ENCODE assay signal across 19 cellular contexts in the genomic region with DNA sequence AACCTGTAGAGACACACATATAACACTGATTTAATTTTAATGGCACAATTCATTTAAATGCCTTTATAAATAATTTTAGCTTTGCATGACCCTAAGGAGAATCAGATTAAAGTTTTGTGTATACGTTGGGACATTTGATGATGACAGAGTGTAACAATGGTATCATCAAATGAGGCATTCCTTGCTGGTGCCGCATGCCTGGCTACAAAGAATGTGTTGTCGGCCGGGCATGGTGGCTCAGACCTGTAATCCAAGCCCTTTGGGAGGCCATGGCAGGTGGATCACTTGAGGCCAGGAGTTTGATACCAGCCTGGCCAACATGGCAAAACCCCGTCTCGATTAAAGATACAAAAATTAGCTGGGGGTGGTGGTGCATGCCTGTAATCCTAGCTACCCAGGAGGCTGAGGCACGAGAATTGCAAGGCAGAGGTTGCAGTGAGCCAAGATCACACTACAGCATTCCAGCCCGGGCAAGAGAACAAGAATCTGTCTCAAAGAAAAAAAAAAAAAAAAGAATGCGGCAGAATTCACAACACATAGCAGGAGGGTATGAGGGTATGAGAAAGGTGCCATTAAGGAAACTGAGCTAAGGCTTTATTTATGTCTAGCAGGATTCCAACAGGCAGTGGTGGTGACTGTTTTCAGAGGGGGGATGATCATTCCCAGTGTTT. TPM values are rescaled to one million over a fixed set of nuclear protein-coding genes. Genes with fewer than 3 reads are reported as not detected.
A peak's percentile ranks its signal among the peaks of the same experiment; 100 is the strongest.
DNase-seq lines count a peak whose midpoint lies in the region; ATAC-seq and TF ChIP-seq lines count a peak whose summit lies in the region.
"Had no signal": no experiment of that assay in that cellular context is flagged by ENCODE, and none has a peak within 500 bp of the region (broad histone marks: within the 10 kb centered on the region; RNA-seq: fewer than 3 reads in every experiment).

No MANE protein-coding gene starts in this region.

- H3K27me3 Mint-ChIP-seq in Caco-2 (ENCODE audit: insufficient read depth, unreplicated experiment) = no peaks in the 10 kb centered on the region

- POLR2A ChIA-PET in Caco-2 (lab: Charles Lee) (interaction anchor here (0.7 kb wide), 1 partner anchor 62 kb away, joined by 6 read pairs; no protein-coding TSS in a partner anchor), RWPE1 (lab: Yijun Ruan, JAX; ENCODE audit: low non-redundant PET) (no interaction called here)

- H3K4me3 Mint-ChIP-seq in Caco-2 (ENCODE audit: unreplicated experiment) = no peak overlapping the region
- H3K4me3 Mint-ChIP-seq: activated naive CD4-positive, alpha-beta T cell treated with anti-CD3 and anti-CD28 coated beads, Interleukin-2, amount 10 ng/mL, durations not matched to agents 7 days and 5 days; B cell; nephron had no signal

- peaks cover 55% of the 10 kb centered on the region for H3K4me1 Mint-ChIP-seq in Caco-2 (ENCODE audit: low read depth, unreplicated experiment)
- H3K4me1 Mint-ChIP-seq: activated naive CD4-positive, alpha-beta T cell treated with anti-CD3 and anti-CD28 coated beads, Interleukin-2, amount 10 ng/mL, durations not matched to agents 7 days and 5 days; B cell had no signal

- CTCF ChIA-PET in Caco-2 (lab: Charles Lee) = no interaction called here
- CTCF ChIA-PET in RWPE1 (lab: Yijun Ruan, JAX) = interaction anchor here (0.7 kb wide), 1 partner anchor 119 kb away, joined by 4 read pairs; no protein-coding TSS in a partner anchor

- BruUV-seq in Caco-2 (replicated peaks; lab: Mats Ljungman, UMichigan) = no TSS peak

- peak overlapping the region; percentile 54 for H3K27ac ChIP-seq in RWPE1
- peak overlapping the region; percentile 21 for H3K27ac ChIP-seq in rectal smooth muscle tissue (ENCODE audit: low read depth, low read length)

- H3K36me3 Mint-ChIP-seq in Caco-2 (ENCODE audit: insufficient read depth, unreplicated experiment) = peaks cover 71% of the 10 kb centered on the region
- H3K36me3 Mint-ChIP-seq: activated naive CD4-positive, alpha-beta T cell treated with anti-CD3 and anti-CD28 coated beads, Interleukin-2, amount 10 ng/mL, durations not matched to agents 7 days and 5 days had no signal

- H3K27ac Mint-ChIP-seq in Caco-2 (ENCODE audit: unreplicated experiment) = peak overlapping the region; percentile 25
- H3K27ac Mint-ChIP-seq: activated naive CD4-positive, alpha-beta T cell treated with anti-CD3 and anti-CD28 coated beads, Interleukin-2, amount 10 ng/mL, durations not matched to agents 7 days and 5 days; B cell; nephron had no signal

- DNase-seq in Caco-2 (no peak), RWPE1 (ENCODE audit: low spot score) (no peak), fibroblast of the aortic adventitia (ENCODE audit: low read depth) (peak; percentile 78), retina (no peak), CD1c-positive myeloid dendritic cell (ENCODE audit: extremely low spot score) (no peak)
- DNase-seq: activated CD4-positive, alpha-beta T cell treated with anti-CD3 and anti-CD28 coated beads, Interleukin-2, amount 50 U/mL, for 1 hour; activated naive CD4-positive, alpha-beta T cell treated with anti-CD3 and anti-CD28 coated beads, Interleukin-2, amount 10 ng/mL, durations not matched to agents 7 days and 5 days; mammary epithelial cell; NCI-H2029 treated with DMSO at 0.1 percent for 48 hours; NCI-H524 treated with DMSO at 0.1 percent for 48 hours; OCI-M1; right cardiac atrium; stimulated activated CD4-positive, alpha-beta T cell treated with anti-CD3 and anti-CD28 coated beads, Interleukin-1b, Interleukin-23, amount 100 ng/mL, for 48 hours had no signal

- peaks cover 2% of the 10 kb centered on the region; the same call in 1 of the 2 replicates for H3K36me3 ChIP-seq in Caco-2 (ENCODE audit: control insufficient read depth, insufficient read depth, low read length)
- H3K36me3 ChIP-seq in rectal smooth muscle tissue (ENCODE audit: control insufficient read depth, insufficient read depth, low read length) = no peaks in the 10 kb centered on the region

- no peak for ATAC-seq in GM21528 (IDR thresholded peaks at IDR 0.05; ENCODE audit: low FRiP score, unreplicated experiment)
- ATAC-seq in GM19452 (IDR thresholded peaks at IDR 0.05; ENCODE audit: unreplicated experiment) = no peak
- ATAC-seq: HepG2 had no signal

- H3K4me1 ChIP-seq in Caco-2 (peaks cover 43% of the 10 kb centered on the region), rectal smooth muscle tissue (ENCODE audit: control insufficient read depth, insufficient read depth, low read length) (peaks cover 3% of the 10 kb centered on the region)

- no peaks in the 10 kb centered on the region for H3K9me3 ChIP-seq in Caco-2

- no peaks in the 10 kb centered on the region for H3K9me3 Mint-ChIP-seq in Caco-2 (ENCODE audit: unreplicated experiment)
- H3K9me3 Mint-ChIP-seq: activated naive CD4-positive, alpha-beta T cell treated with anti-CD3 and anti-CD28 coated beads, Interleukin-2, amount 10 ng/mL, durations not matched to agents 7 days and 5 days; nephron had no signal

- H3K4me3 ChIP-seq in Caco-2 (ENCODE audit: low read depth, low read length) (no peak overlapping the region), fibroblast of the aortic adventitia (ENCODE audit: low read depth, low read length) (no peak overlapping the region), rectal smooth muscle tissue (ENCODE audit: low read length) (no peak overlapping the region)

- intact Hi-C loops in Caco-2 (cut with micrococcal nuclease; ENCODE audit: unreplicated experiment) = no loop called here

- H3K9ac ChIP-seq in rectal smooth muscle tissue (ENCODE audit: low read length) = no peak overlapping the region

- no peaks in the 10 kb centered on the region for H3K27me3 ChIP-seq in Caco-2 (replicated peaks; ENCODE audit: control insufficient read depth, insufficient read depth, low read length)
- H3K27me3 ChIP-seq in rectal smooth muscle tissue (ENCODE audit: control insufficient read depth, insufficient read depth, low read length) = no peaks in the 10 kb centered on the region

- TF ChIP-seq CTCF in Caco-2 (IDR thresholded peaks at IDR 0.05; ENCODE audit: insufficient read depth in 1 of 2, low read depth in 1 of 2, low read length in 1 of 2, severe bottlenecking in 1 of 2, unreplicated experiment in 1 of 2) (no peak), RWPE1 (conservative IDR thresholded peaks at IDR 0.05; ENCODE audit: low read depth) (no peak), fibroblast of the aortic adventitia (IDR thresholded peaks at IDR 0.05; ENCODE audit: insufficient read depth, low read length) (no peak)

RNA-seq across cellular contexts. Expression of a gene that starts 58.9 kb away (rescaled TPM):
- 103 and 108 TPM in 2 replicates for total RNA-seq in Caco-2 (2022)
- total RNA-seq in fibroblast of the aortic adventitia (ENCODE audit: low replicate concordance) = 21.9 and 46.6 TPM in 2 replicates
- total RNA-seq: B cell had no signal
